In the genomic region with DNA sequence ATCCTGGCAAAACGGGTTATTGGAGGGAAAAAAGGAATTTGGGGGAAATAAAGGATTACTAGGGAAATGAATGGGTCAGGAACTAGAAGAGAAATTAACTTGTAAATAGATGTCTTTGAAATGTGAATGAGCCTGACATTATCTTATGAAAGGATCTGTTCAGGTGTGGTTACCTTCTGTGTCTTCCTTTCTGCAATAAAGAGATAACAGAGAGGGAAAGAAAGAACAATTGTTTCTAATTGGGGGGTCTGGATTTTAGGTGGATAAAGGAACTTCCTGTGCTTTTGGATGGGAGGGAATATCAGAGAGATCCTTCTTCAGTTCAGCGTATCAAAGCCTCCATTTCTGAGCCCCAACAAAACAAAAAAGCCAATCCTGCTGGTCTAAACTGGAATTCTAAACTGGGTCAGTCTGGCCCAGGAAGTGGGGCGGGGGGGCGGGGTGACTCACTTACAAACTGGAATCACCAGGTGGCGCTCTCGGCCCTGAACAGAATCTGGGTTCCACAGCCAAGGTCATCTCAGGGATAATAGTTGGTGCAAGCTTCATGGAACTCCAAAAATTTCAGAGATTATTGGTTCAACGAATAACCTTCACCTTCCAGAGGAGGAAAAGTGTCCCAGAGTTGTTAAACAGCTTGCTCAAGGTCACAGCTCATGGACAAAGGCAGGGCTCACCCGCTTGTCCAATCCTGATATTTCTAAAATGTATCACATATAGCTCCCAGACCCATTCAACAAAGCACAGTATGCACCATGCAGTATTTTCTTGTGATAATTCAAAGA, we compare ENCODE assay signal across 1 cellular context.
TF ChIP-seq lines count a peak whose summit lies in the region.

No MANE protein-coding gene starts in this region.

TF ChIP-seq in K562, 482 proteins besides CTCF, POLR2A, EP300 and RAD21 (continued from another document and continues in another):
- TF ChIP-seq, protein P1, sequence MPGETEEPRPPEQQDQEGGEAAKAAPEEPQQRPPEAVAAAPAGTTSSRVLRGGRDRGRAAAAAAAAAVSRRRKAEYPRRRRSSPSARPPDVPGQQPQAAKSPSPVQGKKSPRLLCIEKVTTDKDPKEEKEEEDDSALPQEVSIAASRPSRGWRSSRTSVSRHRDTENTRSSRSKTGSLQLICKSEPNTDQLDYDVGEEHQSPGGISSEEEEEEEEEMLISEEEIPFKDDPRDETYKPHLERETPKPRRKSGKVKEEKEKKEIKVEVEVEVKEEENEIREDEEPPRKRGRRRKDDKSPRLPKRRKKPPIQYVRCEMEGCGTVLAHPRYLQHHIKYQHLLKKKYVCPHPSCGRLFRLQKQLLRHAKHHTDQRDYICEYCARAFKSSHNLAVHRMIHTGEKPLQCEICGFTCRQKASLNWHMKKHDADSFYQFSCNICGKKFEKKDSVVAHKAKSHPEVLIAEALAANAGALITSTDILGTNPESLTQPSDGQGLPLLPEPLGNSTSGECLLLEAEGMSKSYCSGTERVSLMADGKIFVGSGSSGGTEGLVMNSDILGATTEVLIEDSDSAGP (CRISPR knock-in tag; IDR thresholded peaks at IDR 0.05): no peak
- TF ChIP-seq, protein P2, sequence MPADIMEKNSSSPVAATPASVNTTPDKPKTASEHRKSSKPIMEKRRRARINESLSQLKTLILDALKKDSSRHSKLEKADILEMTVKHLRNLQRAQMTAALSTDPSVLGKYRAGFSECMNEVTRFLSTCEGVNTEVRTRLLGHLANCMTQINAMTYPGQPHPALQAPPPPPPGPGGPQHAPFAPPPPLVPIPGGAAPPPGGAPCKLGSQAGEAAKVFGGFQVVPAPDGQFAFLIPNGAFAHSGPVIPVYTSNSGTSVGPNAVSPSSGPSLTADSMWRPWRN (IDR thresholded peaks at IDR 0.05; ENCODE audit: low read depth): no peak
- no peak for TF ChIP-seq NFATC3 (IDR thresholded peaks at IDR 0.05)
- no peak for TF ChIP-seq CREB1 (IDR thresholded peaks at IDR 0.05)
- TF ChIP-seq CREB1 (CRISPR knock-in tag; IDR thresholded peaks at IDR 0.05): no peak
- TF ChIP-seq XRCC4 (IDR thresholded peaks at IDR 0.05; ENCODE audit: extremely low read depth, insufficient read depth, insufficient read length): no peak
- TF ChIP-seq TBP (optimal IDR thresholded peaks at IDR 0.05; ENCODE audit: low read depth, low read length): no peak
- TF ChIP-seq MIER1 (IDR thresholded peaks at IDR 0.05; ENCODE audit: low read depth): 0 out of 2 replicates have a peak, but pooled peaks have one; percentile 36
- TF ChIP-seq, protein P3, sequence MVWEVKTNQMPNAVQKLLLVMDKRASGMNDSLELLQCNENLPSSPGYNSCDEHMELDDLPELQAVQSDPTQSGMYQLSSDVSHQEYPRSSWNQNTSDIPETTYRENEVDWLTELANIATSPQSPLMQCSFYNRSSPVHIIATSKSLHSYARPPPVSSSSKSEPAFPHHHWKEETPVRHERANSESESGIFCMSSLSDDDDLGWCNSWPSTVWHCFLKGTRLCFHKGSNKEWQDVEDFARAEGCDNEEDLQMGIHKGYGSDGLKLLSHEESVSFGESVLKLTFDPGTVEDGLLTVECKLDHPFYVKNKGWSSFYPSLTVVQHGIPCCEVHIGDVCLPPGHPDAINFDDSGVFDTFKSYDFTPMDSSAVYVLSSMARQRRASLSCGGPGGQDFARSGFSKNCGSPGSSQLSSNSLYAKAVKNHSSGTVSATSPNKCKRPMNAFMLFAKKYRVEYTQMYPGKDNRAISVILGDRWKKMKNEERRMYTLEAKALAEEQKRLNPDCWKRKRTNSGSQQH (CRISPR knock-in tag; IDR thresholded peaks at IDR 0.05): no peak
- TF ChIP-seq, protein P4, sequence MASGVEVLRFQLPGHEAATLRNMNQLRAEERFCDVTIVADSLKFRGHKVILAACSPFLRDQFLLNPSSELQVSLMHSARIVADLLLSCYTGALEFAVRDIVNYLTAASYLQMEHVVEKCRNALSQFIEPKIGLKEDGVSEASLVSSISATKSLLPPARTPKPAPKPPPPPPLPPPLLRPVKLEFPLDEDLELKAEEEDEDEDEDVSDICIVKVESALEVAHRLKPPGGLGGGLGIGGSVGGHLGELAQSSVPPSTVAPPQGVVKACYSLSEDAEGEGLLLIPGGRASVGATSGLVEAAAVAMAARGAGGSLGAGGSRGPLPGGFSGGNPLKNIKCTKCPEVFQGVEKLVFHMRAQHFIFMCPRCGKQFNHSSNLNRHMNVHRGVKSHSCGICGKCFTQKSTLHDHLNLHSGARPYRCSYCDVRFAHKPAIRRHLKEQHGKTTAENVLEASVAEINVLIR (CRISPR knock-in tag; IDR thresholded peaks at IDR 0.05): no peak
- TF ChIP-seq HDAC6 (IDR thresholded peaks at IDR 0.05; ENCODE audit: low read depth, low read length): no peak
- peak; percentile 96 for TF ChIP-seq ESRRA (IDR thresholded peaks at IDR 0.05; ENCODE audit: borderline replicate concordance, low read depth)
- TF ChIP-seq, protein P5, sequence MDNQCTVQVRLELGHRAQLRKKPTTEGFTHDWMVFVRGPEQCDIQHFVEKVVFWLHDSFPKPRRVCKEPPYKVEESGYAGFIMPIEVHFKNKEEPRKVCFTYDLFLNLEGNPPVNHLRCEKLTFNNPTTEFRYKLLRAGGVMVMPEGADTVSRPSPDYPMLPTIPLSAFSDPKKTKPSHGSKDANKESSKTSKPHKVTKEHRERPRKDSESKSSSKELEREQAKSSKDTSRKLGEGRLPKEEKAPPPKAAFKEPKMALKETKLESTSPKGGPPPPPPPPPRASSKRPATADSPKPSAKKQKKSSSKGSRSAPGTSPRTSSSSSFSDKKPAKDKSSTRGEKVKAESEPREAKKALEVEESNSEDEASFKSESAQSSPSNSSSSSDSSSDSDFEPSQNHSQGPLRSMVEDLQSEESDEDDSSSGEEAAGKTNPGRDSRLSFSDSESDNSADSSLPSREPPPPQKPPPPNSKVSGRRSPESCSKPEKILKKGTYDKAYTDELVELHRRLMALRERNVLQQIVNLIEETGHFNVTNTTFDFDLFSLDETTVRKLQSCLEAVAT (IDR thresholded peaks at IDR 0.05): peak in 1 of 2 experiments; percentile 34; a peak in 1 of 4 replicates
- no peak for TF ChIP-seq ZNF77 (CRISPR knock-in tag; IDR thresholded peaks at IDR 0.05)
- TF ChIP-seq MCM7 (IDR thresholded peaks at IDR 0.05): no peak
- no peak for TF ChIP-seq MYNN (IDR thresholded peaks at IDR 0.05)
- no peak for TF ChIP-seq MYNN (CRISPR knock-in tag; IDR thresholded peaks at IDR 0.05)
- TF ChIP-seq, protein P6, sequence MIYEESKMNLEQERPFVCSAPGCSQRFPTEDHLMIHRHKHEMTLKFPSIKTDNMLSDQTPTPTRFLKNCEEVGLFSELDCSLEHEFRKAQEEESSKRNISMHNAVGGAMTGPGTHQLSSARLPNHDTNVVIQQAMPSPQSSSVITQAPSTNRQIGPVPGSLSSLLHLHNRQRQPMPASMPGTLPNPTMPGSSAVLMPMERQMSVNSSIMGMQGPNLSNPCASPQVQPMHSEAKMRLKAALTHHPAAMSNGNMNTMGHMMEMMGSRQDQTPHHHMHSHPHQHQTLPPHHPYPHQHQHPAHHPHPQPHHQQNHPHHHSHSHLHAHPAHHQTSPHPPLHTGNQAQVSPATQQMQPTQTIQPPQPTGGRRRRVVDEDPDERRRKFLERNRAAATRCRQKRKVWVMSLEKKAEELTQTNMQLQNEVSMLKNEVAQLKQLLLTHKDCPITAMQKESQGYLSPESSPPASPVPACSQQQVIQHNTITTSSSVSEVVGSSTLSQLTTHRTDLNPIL (CRISPR knock-in tag; IDR thresholded peaks at IDR 0.05): no peak
- TF ChIP-seq ARID1B (IDR thresholded peaks at IDR 0.05): peak; percentile 60; the same call in 1 of the 2 replicates
- no peak for TF ChIP-seq HEY1 (CRISPR knock-in tag; IDR thresholded peaks at IDR 0.05; ENCODE audit: borderline replicate concordance)
- peak; percentile 86 for TF ChIP-seq SOX6 (IDR thresholded peaks at IDR 0.05)
- TF ChIP-seq, protein P7, sequence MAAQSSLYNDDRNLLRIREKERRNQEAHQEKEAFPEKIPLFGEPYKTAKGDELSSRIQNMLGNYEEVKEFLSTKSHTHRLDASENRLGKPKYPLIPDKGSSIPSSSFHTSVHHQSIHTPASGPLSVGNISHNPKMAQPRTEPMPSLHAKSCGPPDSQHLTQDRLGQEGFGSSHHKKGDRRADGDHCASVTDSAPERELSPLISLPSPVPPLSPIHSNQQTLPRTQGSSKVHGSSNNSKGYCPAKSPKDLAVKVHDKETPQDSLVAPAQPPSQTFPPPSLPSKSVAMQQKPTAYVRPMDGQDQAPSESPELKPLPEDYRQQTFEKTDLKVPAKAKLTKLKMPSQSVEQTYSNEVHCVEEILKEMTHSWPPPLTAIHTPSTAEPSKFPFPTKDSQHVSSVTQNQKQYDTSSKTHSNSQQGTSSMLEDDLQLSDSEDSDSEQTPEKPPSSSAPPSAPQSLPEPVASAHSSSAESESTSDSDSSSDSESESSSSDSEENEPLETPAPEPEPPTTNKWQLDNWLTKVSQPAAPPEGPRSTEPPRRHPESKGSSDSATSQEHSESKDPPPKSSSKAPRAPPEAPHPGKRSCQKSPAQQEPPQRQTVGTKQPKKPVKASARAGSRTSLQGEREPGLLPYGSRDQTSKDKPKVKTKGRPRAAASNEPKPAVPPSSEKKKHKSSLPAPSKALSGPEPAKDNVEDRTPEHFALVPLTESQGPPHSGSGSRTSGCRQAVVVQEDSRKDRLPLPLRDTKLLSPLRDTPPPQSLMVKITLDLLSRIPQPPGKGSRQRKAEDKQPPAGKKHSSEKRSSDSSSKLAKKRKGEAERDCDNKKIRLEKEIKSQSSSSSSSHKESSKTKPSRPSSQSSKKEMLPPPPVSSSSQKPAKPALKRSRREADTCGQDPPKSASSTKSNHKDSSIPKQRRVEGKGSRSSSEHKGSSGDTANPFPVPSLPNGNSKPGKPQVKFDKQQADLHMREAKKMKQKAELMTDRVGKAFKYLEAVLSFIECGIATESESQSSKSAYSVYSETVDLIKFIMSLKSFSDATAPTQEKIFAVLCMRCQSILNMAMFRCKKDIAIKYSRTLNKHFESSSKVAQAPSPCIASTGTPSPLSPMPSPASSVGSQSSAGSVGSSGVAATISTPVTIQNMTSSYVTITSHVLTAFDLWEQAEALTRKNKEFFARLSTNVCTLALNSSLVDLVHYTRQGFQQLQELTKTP (IDR thresholded peaks at IDR 0.05; ENCODE audit: low read depth in 1 of 2, partially characterized antibody in 2 of 2): no peak
- TF ChIP-seq NRF1 (conservative IDR thresholded peaks at IDR 0.05 in 1 of 2, IDR thresholded peaks at IDR 0.05 in 1 of 2): no peak
- TF ChIP-seq, protein P8, sequence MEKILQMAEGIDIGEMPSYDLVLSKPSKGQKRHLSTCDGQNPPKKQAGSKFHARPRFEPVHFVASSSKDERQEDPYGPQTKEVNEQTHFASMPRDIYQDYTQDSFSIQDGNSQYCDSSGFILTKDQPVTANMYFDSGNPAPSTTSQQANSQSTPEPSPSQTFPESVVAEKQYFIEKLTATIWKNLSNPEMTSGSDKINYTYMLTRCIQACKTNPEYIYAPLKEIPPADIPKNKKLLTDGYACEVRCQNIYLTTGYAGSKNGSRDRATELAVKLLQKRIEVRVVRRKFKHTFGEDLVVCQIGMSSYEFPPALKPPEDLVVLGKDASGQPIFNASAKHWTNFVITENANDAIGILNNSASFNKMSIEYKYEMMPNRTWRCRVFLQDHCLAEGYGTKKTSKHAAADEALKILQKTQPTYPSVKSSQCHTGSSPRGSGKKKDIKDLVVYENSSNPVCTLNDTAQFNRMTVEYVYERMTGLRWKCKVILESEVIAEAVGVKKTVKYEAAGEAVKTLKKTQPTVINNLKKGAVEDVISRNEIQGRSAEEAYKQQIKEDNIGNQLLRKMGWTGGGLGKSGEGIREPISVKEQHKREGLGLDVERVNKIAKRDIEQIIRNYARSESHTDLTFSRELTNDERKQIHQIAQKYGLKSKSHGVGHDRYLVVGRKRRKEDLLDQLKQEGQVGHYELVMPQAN (IDR thresholded peaks at IDR 0.05; ENCODE audit: borderline replicate concordance): no peak
- TF ChIP-seq CHD1 (IDR thresholded peaks at IDR 0.05; ENCODE audit: low read length): no peak
- TF ChIP-seq WHSC1 (IDR thresholded peaks at IDR 0.05; ENCODE audit: low read length): no peak
- TF ChIP-seq ZNF175 (CRISPR knock-in tag; IDR thresholded peaks at IDR 0.05; ENCODE audit: low read depth): no peak
- TF ChIP-seq FOXJ2 (tag; IDR thresholded peaks at IDR 0.05): no peak
- TF ChIP-seq, protein P9, sequence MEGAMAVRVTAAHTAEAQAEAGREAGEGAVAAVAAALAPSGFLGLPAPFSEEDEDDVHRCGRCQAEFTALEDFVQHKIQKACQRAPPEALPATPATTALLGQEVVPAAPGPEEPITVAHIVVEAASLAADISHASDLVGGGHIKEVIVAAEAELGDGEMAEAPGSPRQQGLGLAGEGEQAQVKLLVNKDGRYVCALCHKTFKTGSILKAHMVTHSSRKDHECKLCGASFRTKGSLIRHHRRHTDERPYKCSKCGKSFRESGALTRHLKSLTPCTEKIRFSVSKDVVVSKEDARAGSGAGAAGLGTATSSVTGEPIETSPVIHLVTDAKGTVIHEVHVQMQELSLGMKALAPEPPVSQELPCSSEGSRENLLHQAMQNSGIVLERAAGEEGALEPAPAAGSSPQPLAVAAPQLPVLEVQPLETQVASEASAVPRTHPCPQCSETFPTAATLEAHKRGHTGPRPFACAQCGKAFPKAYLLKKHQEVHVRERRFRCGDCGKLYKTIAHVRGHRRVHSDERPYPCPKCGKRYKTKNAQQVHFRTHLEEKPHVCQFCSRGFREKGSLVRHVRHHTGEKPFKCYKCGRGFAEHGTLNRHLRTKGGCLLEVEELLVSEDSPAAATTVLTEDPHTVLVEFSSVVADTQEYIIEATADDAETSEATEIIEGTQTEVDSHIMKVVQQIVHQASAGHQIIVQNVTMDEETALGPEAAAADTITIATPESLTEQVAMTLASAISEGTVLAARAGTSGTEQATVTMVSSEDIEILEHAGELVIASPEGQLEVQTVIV (CRISPR knock-in tag; IDR thresholded peaks at IDR 0.05; ENCODE audit: borderline replicate concordance): no peak
- TF ChIP-seq, protein P10, sequence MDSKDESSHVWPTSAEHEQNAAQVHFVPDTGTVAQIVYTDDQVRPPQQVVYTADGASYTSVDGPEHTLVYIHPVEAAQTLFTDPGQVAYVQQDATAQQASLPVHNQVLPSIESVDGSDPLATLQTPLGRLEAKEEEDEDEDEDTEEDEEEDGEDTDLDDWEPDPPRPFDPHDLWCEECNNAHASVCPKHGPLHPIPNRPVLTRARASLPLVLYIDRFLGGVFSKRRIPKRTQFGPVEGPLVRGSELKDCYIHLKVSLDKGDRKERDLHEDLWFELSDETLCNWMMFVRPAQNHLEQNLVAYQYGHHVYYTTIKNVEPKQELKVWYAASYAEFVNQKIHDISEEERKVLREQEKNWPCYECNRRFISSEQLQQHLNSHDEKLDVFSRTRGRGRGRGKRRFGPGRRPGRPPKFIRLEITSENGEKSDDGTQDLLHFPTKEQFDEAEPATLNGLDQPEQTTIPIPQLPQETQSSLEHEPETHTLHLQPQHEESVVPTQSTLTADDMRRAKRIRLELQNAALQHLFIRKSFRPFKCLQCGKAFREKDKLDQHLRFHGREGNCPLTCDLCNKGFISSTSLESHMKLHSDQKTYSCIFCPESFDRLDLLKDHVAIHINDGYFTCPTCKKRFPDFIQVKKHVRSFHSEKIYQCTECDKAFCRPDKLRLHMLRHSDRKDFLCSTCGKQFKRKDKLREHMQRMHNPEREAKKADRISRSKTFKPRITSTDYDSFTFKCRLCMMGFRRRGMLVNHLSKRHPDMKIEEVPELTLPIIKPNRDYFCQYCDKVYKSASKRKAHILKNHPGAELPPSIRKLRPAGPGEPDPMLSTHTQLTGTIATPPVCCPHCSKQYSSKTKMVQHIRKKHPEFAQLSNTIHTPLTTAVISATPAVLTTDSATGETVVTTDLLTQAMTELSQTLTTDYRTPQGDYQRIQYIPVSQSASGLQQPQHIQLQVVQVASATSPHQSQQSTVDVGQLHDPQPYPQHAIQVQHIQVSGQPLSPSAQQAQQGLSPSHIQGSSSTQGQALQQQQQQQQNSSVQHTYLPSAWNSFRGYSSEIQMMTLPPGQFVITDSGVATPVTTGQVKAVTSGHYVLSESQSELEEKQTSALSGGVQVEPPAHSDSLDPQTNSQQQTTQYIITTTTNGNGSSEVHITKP (IDR thresholded peaks at IDR 0.05; ENCODE audit: partially characterized antibody): no peak
- TF ChIP-seq NCOA6 (IDR thresholded peaks at IDR 0.05): no peak
- no peak for TF ChIP-seq TOE1 (IDR thresholded peaks at IDR 0.05; ENCODE audit: borderline replicate concordance)
- TF ChIP-seq TOE1 (CRISPR knock-in tag; IDR thresholded peaks at IDR 0.05; ENCODE audit: borderline replicate concordance, low read depth): no peak
- no peak for TF ChIP-seq ZNF436 (CRISPR knock-in tag; IDR thresholded peaks at IDR 0.05)
